In genomic region chrX:54494970-54495813, GRCh38 we compare ENCODE assay signal across 8 cellular contexts. TPM values are rescaled to one million over a fixed set of nuclear protein-coding genes. Genes with fewer than 3 reads are reported as not detected.
DNase-seq lines count a peak whose midpoint lies in the region; ATAC-seq and TF ChIP-seq lines count a peak whose summit lies in the region.

No MANE protein-coding gene starts in this region.

- peaks cover 0 to 18% (median 4%) of the 10 kb centered on the region in 4 donors for H3K4me1 ChIP-seq in stomach

- in situ Hi-C loops in brain microvascular endothelial cell (cut with HindIII; ENCODE audit: low pct_ligation_motif_present, low sequenced_read_pairs) (no loop called here), GM13976 (cut with MboI; ENCODE audit: low sequenced_read_pairs, unreplicated experiment) (no loop called here)

- no peaks in the 10 kb centered on the region for H3K9me3 ChIP-seq in stomach

- no peak for DNase-seq in AG09309 (ENCODE audit: low read depth)
- DNase-seq in HK-2 (ENCODE audit: unreplicated experiment) = peak; percentile 47
- no peak for DNase-seq in brain microvascular endothelial cell
- DNase-seq in kidney epithelial cell (ENCODE audit: low read depth) = no peak
- DNase-seq in stomach = peak; percentile 31
- DNase-seq in GM13976 (ENCODE audit: low spot score) = no peak
- DNase-seq in amniotic stem cell (lab: John Stamatoyannopoulos, UW) = no peak

- TF ChIP-seq POLR2A in stomach (IDR thresholded peaks at IDR 0.05) = no peak

- no peaks in the 10 kb centered on the region for H3K36me3 ChIP-seq in brain microvascular endothelial cell (replicated peaks)
- no peaks in the 10 kb centered on the region for H3K36me3 ChIP-seq in kidney epithelial cell (ENCODE audit: control insufficient read depth, insufficient read depth, low read length)
- no peaks in the 10 kb centered on the region for H3K36me3 ChIP-seq in stomach

- H3K27me3 ChIP-seq in brain microvascular endothelial cell (replicated peaks) (no peaks in the 10 kb centered on the region), kidney epithelial cell (ENCODE audit: control insufficient read depth, insufficient read depth, low read length) (no peaks in the 10 kb centered on the region), stomach (peaks cover 0 to 10% (median 7%) of the 10 kb centered on the region in 3 donors)

- TF ChIP-seq EP300 in stomach (IDR thresholded peaks at IDR 0.05) = no peak

- TF ChIP-seq CTCF in AG09309 (IDR thresholded peaks at IDR 0.05; ENCODE audit: control insufficient read depth, insufficient read depth, low read depth, low read length, missing control alignments) (no peak), brain microvascular endothelial cell (IDR thresholded peaks at IDR 0.05; ENCODE audit: low read depth, low read length, missing control alignments) (no peak), kidney epithelial cell (IDR thresholded peaks at IDR 0.05; ENCODE audit: insufficient read depth, low read length, poor library complexity, severe bottlenecking) (no peak), stomach (IDR thresholded peaks at IDR 0.05) (no peak), GM13976 (IDR thresholded peaks at IDR 0.05; ENCODE audit: borderline replicate concordance, control extremely low read depth, extremely low read depth, insufficient read depth, missing control alignments) (no peak)

- 2 to 37% (median 6%) methylated on average over 24 to 69 of the region's 87 CpGs for WGBS in stomach, 5 donors

- no peak overlapping the region for H3K27ac ChIP-seq in brain microvascular endothelial cell
- peak overlapping the region; percentile 43 to 82 (median 75) for H3K27ac ChIP-seq in stomach

- ATAC-seq in GM18870 (IDR thresholded peaks at IDR 0.05; ENCODE audit: unreplicated experiment) = no peak

- intact Hi-C loops in stomach (cut with DNase I; ENCODE audit: low total_unique reads) = no loop called here

- H3K4me3 ChIP-seq in AG09309 (ENCODE audit: control insufficient read depth, low read depth, low read length) = peak overlapping the region; percentile 60
- peak overlapping the region; percentile 66 for H3K4me3 ChIP-seq in brain microvascular endothelial cell (ENCODE audit: low read depth, low read length)
- peak overlapping the region; percentile 56 for H3K4me3 ChIP-seq in kidney epithelial cell (ENCODE audit: low read depth, low read length)
- peak overlapping the region; percentile 55 to 76 (median 63) for H3K4me3 ChIP-seq in stomach

RNA-seq across cellular contexts. Expression of gene FGD1, which starts 0.8 kb away (rescaled TPM):
- 11.8 and 13.0 TPM in 2 replicates for total RNA-seq in kidney epithelial cell
- total RNA-seq in stomach = 10 to 100 TPM in 1 of 5 donors, 1 to 10 TPM in 3, not detected in 1; 1.8 to 15.9 (median 3.9) TPM
- 1 to 10 TPM in 2 of 3 donors, under 1 TPM in 1; 0.76 to 3.3 (median 3.1) TPM for polyA plus RNA-seq in stomach

RNA-seq across cellular contexts. Expression of gene GNL3L, which starts 34.8 kb away (rescaled TPM):
- total RNA-seq in kidney epithelial cell (29.9 and 36.1 TPM in 2 replicates), stomach (10 to 100 TPM; 12.1 to 60.7 (median 34.5) TPM)
- polyA plus RNA-seq in stomach = 1 to 10 TPM; 3.0 to 5.5 (median 5.3) TPM

RNA-seq across cellular contexts. Expression of gene TSR2, which starts 55.0 kb away (rescaled TPM):
- 11.3 and 11.4 TPM in 2 replicates for total RNA-seq in kidney epithelial cell
- 10 to 100 TPM in 4 of 5 donors, not detected in 1; 12.5 to 42.0 (median 17.0) TPM for total RNA-seq in stomach
- 10 to 100 TPM; 28.8 to 48.1 (median 46.0) TPM for polyA plus RNA-seq in stomach

Comparison
In these comparisons a context has a peak if more than half of its experiments do, and no peak if none do; other contexts are left out.
1. DNase-seq: peak in HK-2 (single experiment) and stomach (single experiment); none in AG09309 (single experiment), brain microvascular endothelial cell (single experiment), kidney epithelial cell (single experiment), GM13976 (single experiment) and amniotic stem cell (single experiment).
2. Peak in every context shown above with its lines, with median percentiles within 50 percentile points of each other: H3K4me3 ChIP-seq.